In genomic region chr22:26658161-26658560, GRCh38 we compare ENCODE assay signal across 10 cellular contexts. TPM values are rescaled to one million over a fixed set of nuclear protein-coding genes. Genes with fewer than 3 reads are reported as not detected.
DNase-seq lines count a peak whose midpoint lies in the region; ATAC-seq lines count a peak whose summit lies in the region.
"Had no signal": no experiment of that assay in that cellular context is flagged by ENCODE, and none has a peak within 500 bp of the region (broad histone marks: within the 10 kb centered on the region; RNA-seq: fewer than 3 reads in every experiment).

No MANE protein-coding gene starts in this region.

- no peaks in the 10 kb centered on the region for H3K79me2 ChIP-seq in trophoblast cell (ENCODE audit: control insufficient read depth, insufficient read depth, low read length, poor library complexity)

- WGBS in ectodermal cell, 2 experiments, result 1 to 2% methylated on average over 11 of the region's 11 CpGs
- WGBS in trophoblast cell (ENCODE audit: extremely low coverage, insufficient coverage, insufficient read length), result no CpG with 5 or more reads among the region's 11 CpGs

- no peaks in the 10 kb centered on the region for H3K36me3 ChIP-seq in NT2/D1 (ENCODE audit: insufficient read depth, insufficient read length, low read length)
- H3K36me3 ChIP-seq in ectodermal cell (ENCODE audit: control insufficient read depth, insufficient read depth, low read length), result peaks cover 7% of the 10 kb centered on the region
- H3K36me3 ChIP-seq in trophoblast cell (ENCODE audit: control insufficient read depth in 1 of 2, insufficient read depth in 2 of 2, low read length in 2 of 2), result no peaks in the 10 kb centered on the region

- no peak overlapping the region for H4K8ac ChIP-seq in trophoblast cell (ENCODE audit: low read depth, low read length)

- H4K12ac ChIP-seq in trophoblast cell (ENCODE audit: low read depth, low read length), result no peak overlapping the region

- H2AFZ ChIP-seq in trophoblast cell (ENCODE audit: insufficient read depth, low read length, poor library complexity), result no peak overlapping the region

- peak overlapping the region; percentile 83 for H3K27ac ChIP-seq in ectodermal cell (ENCODE audit: insufficient read depth, low read depth, low read length, poor library complexity, severe bottlenecking)
- H3K27ac ChIP-seq in trophoblast cell (ENCODE audit: low read depth, low read length), result no peak overlapping the region
- H3K27ac ChIP-seq: 22Rv1 had no signal

- no peak overlapping the region for H2BK12ac ChIP-seq in trophoblast cell (ENCODE audit: low read length)

- H2AK5ac ChIP-seq in trophoblast cell (ENCODE audit: low read length), result no peak overlapping the region

- H3K27me3 ChIP-seq in NT2/D1 (ENCODE audit: insufficient read depth, insufficient read length), result peaks cover 29% of the 10 kb centered on the region
- peaks cover 11% of the 10 kb centered on the region for H3K27me3 ChIP-seq in ectodermal cell (ENCODE audit: control insufficient read depth, insufficient read depth, low read length, poor library complexity, severe bottlenecking)
- peaks cover 25% of the 10 kb centered on the region for H3K27me3 ChIP-seq in trophoblast cell (ENCODE audit: insufficient read depth, low read length)

- peaks cover 9% of the 10 kb centered on the region for H3K4me1 ChIP-seq in NT2/D1 (ENCODE audit: insufficient read depth, insufficient read length)
- H3K4me1 ChIP-seq in ectodermal cell (ENCODE audit: control insufficient read depth, insufficient read depth, low read length), result peaks cover 32% of the 10 kb centered on the region
- H3K4me1 ChIP-seq in trophoblast cell (ENCODE audit: control insufficient read depth in 1 of 2, insufficient read depth in 2 of 2, low read length in 2 of 2), result peaks cover 5 to 6% of the 10 kb centered on the region in 2 experiments

- peak; percentile 39 for DNase-seq in DMS 273 (lab: John Stamatoyannopoulos, UW; ENCODE audit: unreplicated experiment)
- DNase-seq in DMS 273 treated with DMSO at 0.1 percent for 48 hours (lab: John Stamatoyannopoulos, UW), result no peak
- no peak for DNase-seq in NT2/D1 (ENCODE audit: low read depth, low spot score)
- DNase-seq in trophoblast cell, result no peak
- no peak for DNase-seq in DMS79 (lab: John Stamatoyannopoulos, UW)
- DNase-seq: foreskin melanocyte had no signal

- no peak overlapping the region for H3K18ac ChIP-seq in trophoblast cell (ENCODE audit: low read length)

- H3K4me2 ChIP-seq in trophoblast cell (ENCODE audit: low read length), result peak overlapping the region; percentile 49

- no peak overlapping the region for H3K14ac ChIP-seq in trophoblast cell (ENCODE audit: low read length)

- no peak overlapping the region for H3K4ac ChIP-seq in trophoblast cell (ENCODE audit: low read depth, low read length)

- H3K9me3 ChIP-seq in NT2/D1 (ENCODE audit: insufficient read depth, low read length), result no peaks in the 10 kb centered on the region
- no peaks in the 10 kb centered on the region for H3K9me3 ChIP-seq in ectodermal cell (ENCODE audit: control insufficient read depth, low read length)
- no peaks in the 10 kb centered on the region for H3K9me3 ChIP-seq in trophoblast cell (ENCODE audit: insufficient read depth, low read depth, low read length)

- H3K4me3 ChIP-seq in NT2/D1 (ENCODE audit: insufficient read length, low read depth) (peak overlapping the region; percentile 36), ectodermal cell (ENCODE audit: insufficient read depth, low read depth, low read length) (peak overlapping the region; percentile 83), trophoblast cell (ENCODE audit: low read depth, low read length) (no peak overlapping the region)

- H2BK120ac ChIP-seq in trophoblast cell (ENCODE audit: insufficient read depth, low read length, poor library complexity), result no peak overlapping the region

- no peak overlapping the region for H2BK5ac ChIP-seq in trophoblast cell (ENCODE audit: low read depth, low read length, poor library complexity)

- H3K23ac ChIP-seq in trophoblast cell (ENCODE audit: low read length), result no peak overlapping the region

- no peaks in the 10 kb centered on the region for H3K79me1 ChIP-seq in trophoblast cell (ENCODE audit: low read length)

- ATAC-seq in GM18517 (IDR thresholded peaks at IDR 0.05; ENCODE audit: unreplicated experiment) (no peak), GM19455 (IDR thresholded peaks at IDR 0.05; ENCODE audit: unreplicated experiment) (no peak)

- H4K91ac ChIP-seq in trophoblast cell (ENCODE audit: low read depth, low read length), result no peak overlapping the region

- H3K9ac ChIP-seq in NT2/D1 (ENCODE audit: insufficient read length, low read depth) (peak overlapping the region; percentile 11), trophoblast cell (ENCODE audit: low read length) (no peak overlapping the region)

RNA-seq across cellular contexts. Expression of gene MIAT, which starts 0.8 kb away (rescaled TPM):
- 178 TPM for polyA plus RNA-seq in ectodermal cell (2013, experiment 1 of 4)
- 300 TPM for polyA plus RNA-seq in ectodermal cell (2013, experiment 2 of 4)
- polyA plus RNA-seq in ectodermal cell (2013, experiment 3 of 4), result 132 TPM
- polyA plus RNA-seq in ectodermal cell (2013, experiment 4 of 4), result 178 TPM
- 0.07 and 0.11 TPM in 2 replicates for polyA plus RNA-seq in trophoblast cell (2013)

RNA-seq across cellular contexts. Expression of gene CRYBA4, which starts 36.4 kb away (rescaled TPM):
- 2.8 TPM for polyA plus RNA-seq in ectodermal cell (2013, experiment 1 of 4)
- 2.4 TPM for polyA plus RNA-seq in ectodermal cell (2013, experiment 2 of 4)
- polyA plus RNA-seq in ectodermal cell (2013, experiment 3 of 4), result 2.3 TPM
- polyA plus RNA-seq in ectodermal cell (2013, experiment 4 of 4), result 2.4 TPM
- not detected in 2 replicates for polyA plus RNA-seq in trophoblast cell (2013)

RNA-seq across cellular contexts. Expression of gene CRYBB1, which starts 40.3 kb away (rescaled TPM):
- not detected for polyA plus RNA-seq in ectodermal cell (2013, experiment 1 of 4)
- polyA plus RNA-seq in ectodermal cell (2013, experiment 2 of 4), result 0.44 TPM
- 1.5 TPM for polyA plus RNA-seq in ectodermal cell (2013, experiment 3 of 4)
- 0.41 TPM for polyA plus RNA-seq in ectodermal cell (2013, experiment 4 of 4)
- polyA plus RNA-seq in trophoblast cell (2013), result not detected in 2 replicates
